In the genomic region with DNA sequence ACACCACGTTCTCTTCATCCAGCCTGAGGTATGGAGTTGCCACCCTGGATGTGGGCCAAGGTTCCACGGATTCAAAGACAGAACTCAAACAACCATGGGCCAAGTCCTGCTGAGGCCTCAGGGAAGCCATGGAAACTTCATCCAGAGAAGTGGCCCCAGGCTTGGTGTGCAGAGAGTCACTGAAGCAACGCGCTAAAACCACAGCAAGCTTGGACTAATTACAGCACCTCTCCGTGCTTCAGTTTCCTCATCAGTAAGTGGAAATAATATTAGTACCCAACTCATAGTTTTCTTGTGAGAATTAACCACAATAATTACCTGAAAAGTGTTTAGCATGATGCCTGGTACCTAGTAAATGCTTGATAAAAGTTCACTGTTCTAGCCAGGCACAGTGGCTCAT, we compare ENCODE assay signal across 19 cellular contexts. TPM values are rescaled to one million over a fixed set of nuclear protein-coding genes. Genes with fewer than 3 reads are reported as not detected.
A peak's percentile ranks its signal among the peaks of the same experiment; 100 is the strongest.
DNase-seq lines count a peak whose midpoint lies in the region; ATAC-seq and TF ChIP-seq lines count a peak whose summit lies in the region.
"Had no signal": no experiment of that assay in that cellular context is flagged by ENCODE, and none has a peak within 500 bp of the region (broad histone marks: within the 10 kb centered on the region; RNA-seq: fewer than 3 reads in every experiment).

No MANE protein-coding gene starts in this region.

- 85% methylated on average over 5 of the region's 5 CpGs for WGBS in hepatocyte (ENCODE audit: low lambda C conversion rate, missing lambda C conversion rate)

- no peaks in the 10 kb centered on the region for H3K9me2 ChIP-seq in hepatocyte (replicated peaks; ENCODE audit: insufficient read depth)
- no peaks in the 10 kb centered on the region for H3K9me2 ChIP-seq in Karpas-422 (replicated peaks; ENCODE audit: insufficient read depth, low read length)

- no peak for TF ChIP-seq CTCF in hepatocyte (IDR thresholded peaks at IDR 0.05; ENCODE audit: poor library complexity)

- no peak overlapping the region for H3K4me2 ChIP-seq in hepatocyte
- H3K4me2 ChIP-seq in Karpas-422 (ENCODE audit: low read depth, low read length, poor library complexity, severe bottlenecking), result no peak overlapping the region

- peak; percentile 47 for ATAC-seq in GM18502 (IDR thresholded peaks at IDR 0.05; ENCODE audit: poor library complexity, unreplicated experiment)
- peak; percentile 46 for ATAC-seq in GM19452 (IDR thresholded peaks at IDR 0.05; ENCODE audit: unreplicated experiment)
- peak; percentile 40 for ATAC-seq in HG03469 (IDR thresholded peaks at IDR 0.05; ENCODE audit: unreplicated experiment)
- ATAC-seq: activated CD8-positive, alpha-beta T cell treated with anti-CD3 and anti-CD28 coated beads for 36 hours; lower lobe of right lung; Right ventricle myocardium inferior; T-helper 17 cell had no signal

- DNase-seq in hepatocyte (ENCODE audit: low spot score) (no peak), substantia nigra (lab: John Stamatoyannopoulos, UW) (no peak), HuH-7 (ENCODE audit: low spot score) (no peak), Karpas-422 (no peak)
- DNase-seq: activated CD8-positive, alpha-beta T cell treated with anti-CD3 and anti-CD28 coated beads for 36 hours; activated T-cell treated with anti-CD3 and anti-CD28 coated beads, Interleukin-2, amount 50 U/mL, for 24 hours; EL; endodermal cell; H7; lower lobe of right lung; naive B cell; NCI-H1930; T-helper 17 cell had no signal

- H3K4me3 ChIP-seq in hepatocyte (no peak overlapping the region), Karpas-422 (ENCODE audit: low read length) (no peak overlapping the region)
- H3K4me3 ChIP-seq: lower lobe of right lung, suprapubic skin, vagina had no signal

- no peaks in the 10 kb centered on the region for H3K9me3 ChIP-seq in hepatocyte (ENCODE audit: low read depth)
- no peaks in the 10 kb centered on the region for H3K9me3 ChIP-seq in Karpas-422 (ENCODE audit: low read length)
- H3K9me3 ChIP-seq: lower lobe of right lung, suprapubic skin, vagina had no signal

- H3K27me3 ChIP-seq in hepatocyte, result no peaks in the 10 kb centered on the region
- H3K27me3 ChIP-seq in Karpas-422 (ENCODE audit: low read length), result no peaks in the 10 kb centered on the region
- H3K27me3 ChIP-seq: suprapubic skin, vagina had no signal

- H3K4me1 ChIP-seq in hepatocyte (ENCODE audit: insufficient read depth) (peaks cover 14% of the 10 kb centered on the region), Karpas-422 (ENCODE audit: low read length) (no peaks in the 10 kb centered on the region)
- H3K4me1 ChIP-seq: lower lobe of right lung, suprapubic skin, vagina had no signal

- H3K36me3 ChIP-seq in hepatocyte (replicated peaks; ENCODE audit: insufficient read depth, low read depth), result no peaks in the 10 kb centered on the region
- no peaks in the 10 kb centered on the region for H3K36me3 ChIP-seq in Karpas-422 (ENCODE audit: insufficient read depth, low read length)
- H3K36me3 ChIP-seq: lower lobe of right lung, vagina had no signal

- H2AFZ ChIP-seq in hepatocyte (no peak overlapping the region), Karpas-422 (ENCODE audit: low read length) (no peak overlapping the region)

- no peak overlapping the region for H3K9ac ChIP-seq in Karpas-422 (ENCODE audit: low read length)

- H3K79me2 ChIP-seq in hepatocyte (no peaks in the 10 kb centered on the region), Karpas-422 (ENCODE audit: low read length) (no peaks in the 10 kb centered on the region)

- H4K20me1 ChIP-seq in hepatocyte (ENCODE audit: insufficient read depth, poor library complexity, severe bottlenecking) (no peaks in the 10 kb centered on the region), Karpas-422 (ENCODE audit: insufficient read depth, low read depth, low read length) (no peaks in the 10 kb centered on the region)

- H3K27ac ChIP-seq in hepatocyte (peak overlapping the region; percentile 37), substantia nigra (ENCODE audit: low read depth, low read length, poor library complexity, severe bottlenecking) (no peak overlapping the region), Karpas-422 (ENCODE audit: low read length) (no peak overlapping the region)
- H3K27ac ChIP-seq: lower lobe of right lung, suprapubic skin, vagina had no signal

RNA-seq across cellular contexts. Expression of a gene that starts 19.2 kb away (rescaled TPM):
- 27.2 and 30.7 TPM in 2 replicates for total RNA-seq in hepatocyte
- polyA plus RNA-seq in hepatocyte, result 16.5 and 20.5 TPM in 2 replicates
- total RNA-seq in Karpas-422 (2014; rRNA removed; shearing (Covaris generic); ENCODE audit: low replicate concordance), result 2.3 TPM in 1 of 2 replicates, not detected in the other
